1 cellular context compared by ENCODE assay signal in the genomic region with DNA sequence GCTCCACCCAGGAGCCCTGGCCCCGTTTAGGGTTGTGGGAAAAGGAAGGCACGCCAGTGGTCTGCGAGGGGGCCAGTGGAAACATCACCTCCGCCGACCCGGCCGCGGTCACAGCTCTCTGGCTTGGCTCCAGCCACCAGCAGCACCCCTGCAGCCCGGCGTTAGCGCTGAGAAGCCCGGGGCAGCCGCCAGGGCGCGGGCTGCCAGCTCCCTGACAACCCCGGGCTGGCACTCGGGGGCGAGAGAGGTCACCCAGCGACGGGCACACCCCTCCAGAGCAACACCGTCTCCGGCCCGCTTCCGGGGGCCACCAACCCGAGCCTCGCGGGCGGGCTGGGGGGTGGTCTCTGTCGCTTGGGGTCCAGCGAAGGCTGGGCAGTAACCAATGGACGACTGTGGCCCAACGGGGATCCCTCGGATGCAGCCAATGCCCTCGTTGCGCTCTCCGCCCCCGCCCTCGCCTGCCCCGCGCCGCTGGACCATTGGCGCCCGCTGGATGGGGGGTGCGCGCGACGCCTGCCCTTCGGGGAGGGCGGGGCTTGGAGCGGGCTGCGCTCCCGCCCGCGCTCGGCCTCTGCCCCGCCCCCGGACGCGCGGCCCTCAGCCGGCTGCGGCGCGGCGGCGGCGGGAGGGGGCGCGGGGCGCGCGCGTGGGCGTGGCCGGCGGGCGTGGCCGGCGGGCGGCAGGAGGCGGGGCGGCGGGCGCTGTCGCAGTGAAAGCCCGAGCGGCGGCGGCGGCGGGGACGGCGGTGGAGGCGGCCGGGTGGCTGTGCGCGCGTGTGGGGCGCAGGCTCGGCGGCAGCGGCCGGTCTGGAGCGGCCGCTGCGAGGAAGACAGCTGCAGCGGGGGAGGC.
TF ChIP-seq lines count a peak whose summit lies in the region.

A gene (plus strand): TSS at position 712 of the 852 bp plus-strand sequence. CDS start 1,007 bp downstream, outside the sequence.

TF ChIP-seq in K562, 482 proteins besides CTCF, POLR2A, EP300 and RAD21 (continued from another document):
- TF ChIP-seq PURB (CRISPR knock-in tag; IDR thresholded peaks at IDR 0.05; ENCODE audit: low read depth), result no peak
- TF ChIP-seq MCM3 (IDR thresholded peaks at IDR 0.05), result no peak
- TF ChIP-seq SIN3B (IDR thresholded peaks at IDR 0.05; ENCODE audit: low read depth), result no peak
- TF ChIP-seq CC2D1A (IDR thresholded peaks at IDR 0.05), result no peak
- no peak for TF ChIP-seq FOXA3 (CRISPR knock-in tag; conservative IDR thresholded peaks at IDR 0.05 in 1 of 2, IDR thresholded peaks at IDR 0.05 in 1 of 2)
- no peak for TF ChIP-seq NFATC3 (IDR thresholded peaks at IDR 0.05)
- TF ChIP-seq HNRNPUL1 (IDR thresholded peaks at IDR 0.05; ENCODE audit: low read length), result no peak
- no peak for TF ChIP-seq EHMT2 (IDR thresholded peaks at IDR 0.05)
- TF ChIP-seq SAFB2 (IDR thresholded peaks at IDR 0.05; ENCODE audit: borderline replicate concordance, low read depth, low read length, severe bottlenecking), result no peak
- TF ChIP-seq, protein P1, sequence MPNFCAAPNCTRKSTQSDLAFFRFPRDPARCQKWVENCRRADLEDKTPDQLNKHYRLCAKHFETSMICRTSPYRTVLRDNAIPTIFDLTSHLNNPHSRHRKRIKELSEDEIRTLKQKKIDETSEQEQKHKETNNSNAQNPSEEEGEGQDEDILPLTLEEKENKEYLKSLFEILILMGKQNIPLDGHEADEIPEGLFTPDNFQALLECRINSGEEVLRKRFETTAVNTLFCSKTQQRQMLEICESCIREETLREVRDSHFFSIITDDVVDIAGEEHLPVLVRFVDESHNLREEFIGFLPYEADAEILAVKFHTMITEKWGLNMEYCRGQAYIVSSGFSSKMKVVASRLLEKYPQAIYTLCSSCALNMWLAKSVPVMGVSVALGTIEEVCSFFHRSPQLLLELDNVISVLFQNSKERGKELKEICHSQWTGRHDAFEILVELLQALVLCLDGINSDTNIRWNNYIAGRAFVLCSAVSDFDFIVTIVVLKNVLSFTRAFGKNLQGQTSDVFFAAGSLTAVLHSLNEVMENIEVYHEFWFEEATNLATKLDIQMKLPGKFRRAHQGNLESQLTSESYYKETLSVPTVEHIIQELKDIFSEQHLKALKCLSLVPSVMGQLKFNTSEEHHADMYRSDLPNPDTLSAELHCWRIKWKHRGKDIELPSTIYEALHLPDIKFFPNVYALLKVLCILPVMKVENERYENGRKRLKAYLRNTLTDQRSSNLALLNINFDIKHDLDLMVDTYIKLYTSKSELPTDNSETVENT (CRISPR knock-in tag; IDR thresholded peaks at IDR 0.05), result 0 out of 2 replicates have a peak, but pooled peaks have one; percentile 48
- TF ChIP-seq CHD4 (IDR thresholded peaks at IDR 0.05; ENCODE audit: insufficient read depth, insufficient replicate concordance, low read depth, low read length, poor library complexity, severe bottlenecking), result no peak
- TF ChIP-seq, protein P2, sequence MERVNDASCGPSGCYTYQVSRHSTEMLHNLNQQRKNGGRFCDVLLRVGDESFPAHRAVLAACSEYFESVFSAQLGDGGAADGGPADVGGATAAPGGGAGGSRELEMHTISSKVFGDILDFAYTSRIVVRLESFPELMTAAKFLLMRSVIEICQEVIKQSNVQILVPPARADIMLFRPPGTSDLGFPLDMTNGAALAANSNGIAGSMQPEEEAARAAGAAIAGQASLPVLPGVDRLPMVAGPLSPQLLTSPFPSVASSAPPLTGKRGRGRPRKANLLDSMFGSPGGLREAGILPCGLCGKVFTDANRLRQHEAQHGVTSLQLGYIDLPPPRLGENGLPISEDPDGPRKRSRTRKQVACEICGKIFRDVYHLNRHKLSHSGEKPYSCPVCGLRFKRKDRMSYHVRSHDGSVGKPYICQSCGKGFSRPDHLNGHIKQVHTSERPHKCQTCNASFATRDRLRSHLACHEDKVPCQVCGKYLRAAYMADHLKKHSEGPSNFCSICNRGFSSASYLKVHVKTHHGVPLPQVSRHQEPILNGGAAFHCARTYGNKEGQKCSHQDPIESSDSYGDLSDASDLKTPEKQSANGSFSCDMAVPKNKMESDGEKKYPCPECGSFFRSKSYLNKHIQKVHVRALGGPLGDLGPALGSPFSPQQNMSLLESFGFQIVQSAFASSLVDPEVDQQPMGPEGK (CRISPR knock-in tag; IDR thresholded peaks at IDR 0.05; ENCODE audit: borderline replicate concordance), result no peak
- TF ChIP-seq, protein P3, sequence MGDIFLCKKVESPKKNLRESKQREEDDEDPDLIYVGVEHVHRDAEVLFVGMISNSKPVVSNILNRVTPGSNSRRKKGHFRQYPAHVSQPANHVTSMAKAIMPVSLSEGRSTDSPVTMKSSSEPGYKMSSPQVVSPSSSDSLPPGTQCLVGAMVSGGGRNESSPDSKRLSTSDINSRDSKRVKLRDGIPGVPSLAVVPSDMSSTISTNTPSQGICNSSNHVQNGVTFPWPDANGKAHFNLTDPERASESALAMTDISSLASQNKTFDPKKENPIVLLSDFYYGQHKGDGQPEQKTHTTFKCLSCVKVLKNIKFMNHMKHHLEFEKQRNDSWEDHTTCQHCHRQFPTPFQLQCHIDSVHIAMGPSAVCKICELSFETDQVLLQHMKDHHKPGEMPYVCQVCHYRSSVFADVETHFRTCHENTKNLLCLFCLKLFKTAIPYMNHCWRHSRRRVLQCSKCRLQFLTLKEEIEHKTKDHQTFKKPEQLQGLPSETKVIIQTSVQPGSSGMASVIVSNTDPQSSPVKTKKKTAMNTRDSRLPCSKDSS (IDR thresholded peaks at IDR 0.05; ENCODE audit: low read depth, partially characterized antibody), result no peak
- no peak for TF ChIP-seq ZEB2 (IDR thresholded peaks at IDR 0.05)
- TF ChIP-seq XRCC3 (IDR thresholded peaks at IDR 0.05), result no peak
- TF ChIP-seq IRF2 (CRISPR knock-in tag; IDR thresholded peaks at IDR 0.05), result no peak
- TF ChIP-seq OTX1 (CRISPR knock-in tag; IDR thresholded peaks at IDR 0.05), result no peak
- no peak for TF ChIP-seq TAF7 (tag; IDR thresholded peaks at IDR 0.05)
- no peak for TF ChIP-seq HNRNPH1 (optimal IDR thresholded peaks at IDR 0.05; ENCODE audit: low read depth, low read length)
- TF ChIP-seq PHF8 (IDR thresholded peaks at IDR 0.05; ENCODE audit: borderline replicate concordance, low read length), result peak; percentile 43; the same call in 1 of the 2 replicates
- no peak for TF ChIP-seq KDM2B (CRISPR knock-in tag; IDR thresholded peaks at IDR 0.05)
- no peak for TF ChIP-seq TRIM28 (IDR thresholded peaks at IDR 0.05)
- no peak for TF ChIP-seq MXI1 (IDR thresholded peaks at IDR 0.05; ENCODE audit: low read depth, low read length)
- no peak for TF ChIP-seq DDX20 (tag; IDR thresholded peaks at IDR 0.05; ENCODE audit: low read depth)
- TF ChIP-seq ZNF551 (CRISPR knock-in tag; IDR thresholded peaks at IDR 0.05), result no peak
